In the genomic region with DNA sequence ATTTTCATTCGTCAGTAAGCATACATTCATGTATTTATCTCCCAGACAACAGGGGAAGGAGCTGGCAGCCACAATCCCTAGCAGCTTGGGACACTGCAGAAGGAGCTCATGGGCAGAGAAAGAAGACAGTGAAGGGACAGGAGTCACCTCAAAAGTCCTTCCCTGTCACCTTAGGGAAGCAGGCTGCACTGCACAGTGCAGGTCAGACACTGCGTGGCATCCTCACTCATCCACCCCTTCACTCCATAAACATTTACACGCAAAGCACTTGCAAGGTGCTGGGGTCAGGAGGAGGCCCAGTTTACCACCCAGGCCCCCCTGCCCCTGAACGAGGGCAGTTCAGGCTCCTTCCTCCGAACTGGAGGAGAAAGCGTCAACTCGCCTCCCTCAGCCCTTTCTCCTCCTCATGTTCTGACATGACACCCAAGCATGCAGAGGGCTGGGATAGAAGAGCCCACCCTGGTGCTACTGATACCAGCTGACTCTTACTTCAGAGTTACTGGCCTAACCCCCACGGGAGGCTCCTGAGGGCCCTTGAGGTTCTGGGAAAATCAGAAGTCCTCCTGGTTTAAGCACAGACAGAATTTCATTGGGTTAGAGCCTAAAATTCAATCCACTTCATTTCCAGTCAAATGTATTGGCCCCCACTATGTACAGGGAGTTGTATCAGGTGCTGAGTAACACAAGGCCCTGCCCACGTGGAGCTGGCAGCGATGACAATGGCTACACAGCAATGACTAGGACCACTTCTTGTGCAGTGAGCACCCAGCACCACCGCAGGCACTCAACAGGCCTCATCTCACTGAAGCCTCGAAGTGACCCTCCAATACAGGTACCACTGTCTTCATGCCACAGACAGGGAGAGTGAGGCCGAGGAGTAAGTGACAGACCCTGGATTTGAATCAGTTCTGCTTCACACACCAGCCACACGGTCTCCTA, we compare ENCODE assay signal across 8 cellular contexts.
DNase-seq lines count a peak whose midpoint lies in the region; ATAC-seq and TF ChIP-seq lines count a peak whose summit lies in the region.

No MANE protein-coding gene starts in this region.

- no peak overlapping the region for H3K4me3 Mint-ChIP-seq in mesothelial cell of epicardium

- no peak overlapping the region for H3K4me3 ChIP-seq in tibial nerve

- no peak for TF ChIP-seq POLR2A in tibial nerve (IDR thresholded peaks at IDR 0.05)

- H3K27ac ChIP-seq in tibial nerve: peak overlapping the region in 3 of 4 donors; percentile 52 to 78 (median 73)

- H3K4me1 Mint-ChIP-seq in mesothelial cell of epicardium: peaks cover 31% of the 10 kb centered on the region

- no peaks in the 10 kb centered on the region for H3K36me3 ChIP-seq in tibial nerve

- TF ChIP-seq CTCF in mesothelial cell of epicardium (IDR thresholded peaks at IDR 0.05; ENCODE audit: unreplicated experiment): no peak
- TF ChIP-seq CTCF in tibial nerve (IDR thresholded peaks at IDR 0.05): no peak

- DNase-seq in activated T-cell treated with anti-CD3 and anti-CD28 coated beads for 48 hours (ENCODE audit: low read depth): peak; percentile 47
- DNase-seq in activated T-cell treated with anti-CD3 and anti-CD28 coated beads for 4 hours: no peak
- peak; percentile 26 for DNase-seq in amniotic epithelial cell (ENCODE audit: low read depth)
- DNase-seq in mesothelial cell of epicardium (ENCODE audit: low spot score in 2 of 2, unreplicated experiment in 2 of 2): no peak
- no peak for DNase-seq in tibial nerve (ENCODE audit: low spot score in 2 of 2)
- DNase-seq in SKM-1 (lab: John Stamatoyannopoulos, UW; ENCODE audit: unreplicated experiment): no peak
- DNase-seq in GM19240 (ENCODE audit: insufficient read length, low spot score): no peak

- peaks cover 11% of the 10 kb centered on the region for H3K9me3 Mint-ChIP-seq in mesothelial cell of epicardium

- peak overlapping the region; percentile 34 for H3K27ac Mint-ChIP-seq in mesothelial cell of epicardium

- H3K4me1 ChIP-seq in tibial nerve: peaks cover 0 to 53% (median 36%) of the 10 kb centered on the region in 4 donors

- H3K27me3 Mint-ChIP-seq in mesothelial cell of epicardium (ENCODE audit: low read depth): no peaks in the 10 kb centered on the region

- H3K27me3 ChIP-seq in tibial nerve: no peaks in the 10 kb centered on the region

- TF ChIP-seq EP300 in tibial nerve (IDR thresholded peaks at IDR 0.05): no peak

- H3K36me3 Mint-ChIP-seq in mesothelial cell of epicardium: peaks cover 11% of the 10 kb centered on the region

- WGBS in tibial nerve, 2 donors: 74 to 82% methylated on average over 14 of the region's 14 CpGs

- no peak for ATAC-seq in HG02884 (IDR thresholded peaks at IDR 0.05; ENCODE audit: unreplicated experiment)

- H3K9me3 ChIP-seq in tibial nerve: no peaks in the 10 kb centered on the region

Comparison
In these comparisons a context has a peak if more than half of its experiments do, and no peak if none do; other contexts are left out.
1. DNase-seq: peak in activated T-cell treated with anti-CD3 and anti-CD28 coated beads for 48 hours (single experiment) and amniotic epithelial cell (single experiment); none in activated T-cell treated with anti-CD3 and anti-CD28 coated beads for 4 hours (single experiment), mesothelial cell of epicardium (0 of 2), tibial nerve (0 of 2), SKM-1 (single experiment) and GM19240 (single experiment).